28 cellular contexts compared by ENCODE assay signal in genomic region chr9:23659346-23660006, GRCh38.
"Had no signal": no experiment of that assay in that cellular context is flagged by ENCODE, and none has a peak within 500 bp of the region (broad histone marks: within the 10 kb centered on the region; RNA-seq: fewer than 3 reads in every experiment).

No MANE protein-coding gene starts in this region.

- H3K27me3 Mint-ChIP-seq: activated CD4-positive, alpha-beta memory T cell treated with anti-CD3 and anti-CD28 coated beads for 36 hours; activated naive CD4-positive, alpha-beta T cell treated with anti-CD3 and anti-CD28 coated beads, Interleukin-2, amount 50 U/mL, for 24 hours had no signal

- H3K36me3 ChIP-seq: brain microvascular endothelial cell, esophagus squamous epithelium, gastroesophageal sphincter, heart left ventricle, left lung, ovary, right atrium auricular region, spleen, upper lobe of left lung had no signal

- H3K4me3 Mint-ChIP-seq: activated CD4-positive, alpha-beta memory T cell treated with anti-CD3 and anti-CD28 coated beads for 36 hours; activated naive CD4-positive, alpha-beta T cell treated with anti-CD3 and anti-CD28 coated beads, Interleukin-2, amount 50 U/mL, for 24 hours; immature natural killer cell; mesothelial cell of epicardium; natural killer cell had no signal

- H3K27ac ChIP-seq: brain microvascular endothelial cell, esophagus squamous epithelium, gastroesophageal sphincter, heart left ventricle, left lung, ovary, psoas muscle, right atrium auricular region, spleen, upper lobe of left lung had no signal

- H3K36me3 Mint-ChIP-seq: activated CD4-positive, alpha-beta memory T cell treated with anti-CD3 and anti-CD28 coated beads for 36 hours; activated naive CD4-positive, alpha-beta T cell treated with anti-CD3 and anti-CD28 coated beads, Interleukin-2, amount 50 U/mL, for 24 hours; immature natural killer cell; mesothelial cell of epicardium; natural killer cell had no signal

- H3K9me3 Mint-ChIP-seq: activated naive CD4-positive, alpha-beta T cell treated with anti-CD3 and anti-CD28 coated beads, Interleukin-2, amount 50 U/mL, for 24 hours; mesothelial cell of epicardium had no signal

- H3K27ac Mint-ChIP-seq: activated CD4-positive, alpha-beta memory T cell treated with anti-CD3 and anti-CD28 coated beads for 36 hours; activated naive CD4-positive, alpha-beta T cell treated with anti-CD3 and anti-CD28 coated beads, Interleukin-2, amount 50 U/mL, for 24 hours; immature natural killer cell; mesothelial cell of epicardium; natural killer cell had no signal

- H3K4me1 ChIP-seq: esophagus squamous epithelium, gastroesophageal sphincter, left lung, psoas muscle, spleen, upper lobe of left lung had no signal

- H3K4me3 ChIP-seq: esophagus squamous epithelium, gastroesophageal sphincter, heart left ventricle, left lung, lung, ovary, psoas muscle, right atrium auricular region, spleen, upper lobe of left lung had no signal

- H3K9me3 ChIP-seq: esophagus squamous epithelium, gastroesophageal sphincter, heart left ventricle, left lung, ovary, psoas muscle, right atrium auricular region, upper lobe of left lung had no signal

- H3K27me3 ChIP-seq: brain microvascular endothelial cell, esophagus squamous epithelium, gastroesophageal sphincter, heart left ventricle, left lung, ovary, right atrium auricular region, spleen, upper lobe of left lung had no signal

- FAIRE-seq: endothelial cell of umbilical vein had no signal

- H3K4me1 Mint-ChIP-seq: activated naive CD4-positive, alpha-beta T cell treated with anti-CD3 and anti-CD28 coated beads, Interleukin-2, amount 50 U/mL, for 24 hours; immature natural killer cell; mesothelial cell of epicardium; natural killer cell had no signal

- DNase-seq: activated CD4-positive, alpha-beta memory T cell treated with anti-CD3 and anti-CD28 coated beads for 36 hours; activated CD4-positive, alpha-beta T cell treated with anti-CD3 and anti-CD28 coated beads for 4 hours; activated CD4-positive, CD25-positive, alpha-beta regulatory T cell; activated gamma-delta T cell; aorta; brain microvascular endothelial cell; central memory CD4-positive, alpha-beta T cell; dermis blood vessel endothelial cell; effector memory CD4-positive, alpha-beta T cell; esophagus squamous epithelium; heart left ventricle; immature natural killer cell; kidney glomerular epithelial cell; left lung; natural killer cell; ovary; psoas muscle; spleen; stimulated activated CD4-positive, alpha-beta T cell treated with anti-CD3 and anti-CD28 coated beads, Interleukin-4, amount 100 ng/mL, for 24 hours; stimulated activated naive CD4-positive, alpha-beta T cell treated with Interleukin-2 at 50 U/mL for 16 hours; T-helper 9 cell had no signal

- ATAC-seq: gastroesophageal sphincter, left lung, natural killer cell, psoas muscle had no signal
